Comparison of ENCODE assay signal across 27 cellular contexts in the genomic region with DNA sequence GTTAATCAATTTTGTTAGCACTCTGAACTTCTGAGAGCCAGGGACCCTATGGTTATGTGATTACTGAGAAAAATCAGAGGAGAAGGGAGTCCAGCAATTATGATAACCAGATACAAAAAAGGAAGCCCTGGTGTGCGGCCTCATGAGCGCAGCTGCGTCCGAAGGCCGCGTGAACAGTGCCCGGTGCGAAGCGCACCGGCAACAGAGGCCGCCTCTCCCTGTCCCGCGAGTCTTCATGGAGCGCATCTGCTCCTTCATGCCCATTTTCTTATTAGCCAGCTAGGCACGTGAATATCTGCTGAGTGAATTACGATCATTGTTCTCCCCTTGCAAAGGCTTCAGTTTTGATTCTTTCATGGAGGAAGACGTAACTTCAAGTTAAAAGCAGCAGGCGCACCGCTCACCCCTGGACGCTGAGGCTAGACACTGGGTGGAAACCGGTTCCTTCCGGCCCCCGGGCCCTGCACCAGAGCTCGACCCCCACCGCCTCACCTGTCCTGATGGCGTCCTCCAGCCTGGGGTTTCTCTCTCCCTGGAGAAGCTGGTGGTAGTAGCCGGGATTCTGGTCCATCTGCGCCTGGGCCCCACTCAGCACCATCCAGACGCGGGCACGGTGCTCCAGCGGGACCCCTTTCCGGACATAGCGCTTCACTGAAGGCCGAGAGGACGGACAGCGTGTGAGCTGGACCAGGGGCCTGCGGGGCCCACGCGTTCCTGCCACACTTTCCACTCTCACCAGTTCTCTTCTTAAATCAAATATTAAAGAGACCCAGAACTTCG. TPM values are rescaled to one million over a fixed set of nuclear protein-coding genes. Genes with fewer than 3 reads are reported as not detected.
"Had no signal": no experiment of that assay in that cellular context is flagged by ENCODE, and none has a peak within 500 bp of the region (broad histone marks: within the 10 kb centered on the region; RNA-seq: fewer than 3 reads in every experiment).

No MANE protein-coding gene starts in this region.

- H3K27me3 ChIP-seq: breast epithelium, Peyer's patch, SJCRH30 had no signal

- H3K9ac ChIP-seq: SK-N-SH had no signal

- H3K4me1 Mint-ChIP-seq: activated naive CD4-positive, alpha-beta T cell treated with anti-CD3 and anti-CD28 coated beads, Interleukin-2, amount 50 U/mL, for 24 hours had no signal

- H3K4me3 ChIP-seq: breast epithelium, Peyer's patch, SJCRH30 had no signal

- H3K36me3 ChIP-seq: breast epithelium, SJCRH30 had no signal

- H3K4me3 Mint-ChIP-seq: activated CD8-positive, alpha-beta T cell treated with anti-CD3 and anti-CD28 coated beads for 36 hours; activated naive CD4-positive, alpha-beta T cell treated with anti-CD3 and anti-CD28 coated beads, Interleukin-2, amount 50 U/mL, for 24 hours; activated T-cell treated with anti-CD3 and anti-CD28 coated beads, Interleukin-2, amount 50 U/mL, for 72 hours had no signal

- H3K36me3 Mint-ChIP-seq: activated naive CD4-positive, alpha-beta T cell treated with anti-CD3 and anti-CD28 coated beads, Interleukin-2, amount 50 U/mL, for 24 hours had no signal

- H3K4me1 ChIP-seq: breast epithelium, Peyer's patch, SJCRH30 had no signal

- DNase-seq: activated CD4-positive, alpha-beta T cell treated with anti-CD3 and anti-CD28 coated beads for 4 hours; activated CD8-positive, alpha-beta memory T cell treated with anti-CD3 and anti-CD28 coated beads, Interleukin-2, amount 50 U/mL, for 4 hours; activated CD8-positive, alpha-beta T cell treated with anti-CD3 and anti-CD28 coated beads for 36 hours; activated naive CD4-positive, alpha-beta T cell; activated T-cell treated with anti-CD3 and anti-CD28 coated beads, Interleukin-2, amount 50 U/mL, for 72 hours; KG1; NCI-H1092; NCI-H1417; NCI-H1694; NCI-H2029; NCI-H345; NCI-H510A; NCI-H526 treated with DMSO at 0.1 percent for 48 hours; NCI-H82; Peyer's patch; Right ventricle myocardium superior; SJCRH30; SK-N-SH; T-helper 1 cell; WERI-Rb-1 had no signal

- H3K9me3 Mint-ChIP-seq: activated CD8-positive, alpha-beta T cell treated with anti-CD3 and anti-CD28 coated beads for 36 hours; activated naive CD4-positive, alpha-beta T cell treated with anti-CD3 and anti-CD28 coated beads, Interleukin-2, amount 50 U/mL, for 24 hours; activated T-cell treated with anti-CD3 and anti-CD28 coated beads, Interleukin-2, amount 50 U/mL, for 72 hours; activated T-helper 2 cell treated with anti-CD3 and anti-CD28 coated beads, Interferon-gamma antibody, Interleukin-2, Interleukin-4, amounts not matched to agents 10 μg/mL and 5 μg/mL and 100 μg/mL, durations not matched to agents 14 hours and 24 hours and 36 hours had no signal

- H3K27ac Mint-ChIP-seq: activated CD8-positive, alpha-beta T cell treated with anti-CD3 and anti-CD28 coated beads for 36 hours; activated naive CD4-positive, alpha-beta T cell treated with anti-CD3 and anti-CD28 coated beads, Interleukin-2, amount 50 U/mL, for 24 hours; activated T-cell treated with anti-CD3 and anti-CD28 coated beads, Interleukin-2, amount 50 U/mL, for 72 hours; activated T-helper 2 cell treated with anti-CD3 and anti-CD28 coated beads, Interferon-gamma antibody, Interleukin-2, Interleukin-4, amounts not matched to agents 10 μg/mL and 5 μg/mL and 100 μg/mL, durations not matched to agents 14 hours and 24 hours and 36 hours had no signal

- ATAC-seq: activated CD4-positive, CD25-positive, alpha-beta regulatory T cell treated with anti-CD3 and anti-CD28 coated beads, Interleukin-2, amount 50 U/mL, for 24 hours; activated CD8-positive, alpha-beta T cell treated with anti-CD3 and anti-CD28 coated beads for 36 hours; activated T-cell treated with anti-CD3 and anti-CD28 coated beads, Interleukin-2, amount 50 U/mL, for 72 hours had no signal

- H3K9me2 ChIP-seq: SK-N-SH had no signal

- H3K4me2 ChIP-seq: SK-N-SH had no signal

- H3K9me3 ChIP-seq: breast epithelium, Peyer's patch, SJCRH30, SK-N-SH had no signal

- H3K27ac ChIP-seq: breast epithelium, Peyer's patch, RWPE1, SJCRH30, WERI-Rb-1 had no signal

RNA-seq across cellular contexts. Expression of a gene that starts 8.9 kb away (rescaled TPM):
- total RNA-seq: activated CD8-positive, alpha-beta T cell treated with anti-CD3 and anti-CD28 coated beads for 36 hours; activated T-helper 2 cell treated with anti-CD3 and anti-CD28 coated beads, Interferon-gamma antibody, Interleukin-2, Interleukin-4, amounts not matched to agents 10 μg/mL and 5 μg/mL and 100 μg/mL, durations not matched to agents 14 hours and 24 hours and 36 hours; LHCN-M2; T-helper 2 cell treated with Interferon-gamma antibody and Interleukin-4, amounts not matched to agents 100 ng/mL and 5 ng/mL, for 36 hours had no signal
